In the genomic region with DNA sequence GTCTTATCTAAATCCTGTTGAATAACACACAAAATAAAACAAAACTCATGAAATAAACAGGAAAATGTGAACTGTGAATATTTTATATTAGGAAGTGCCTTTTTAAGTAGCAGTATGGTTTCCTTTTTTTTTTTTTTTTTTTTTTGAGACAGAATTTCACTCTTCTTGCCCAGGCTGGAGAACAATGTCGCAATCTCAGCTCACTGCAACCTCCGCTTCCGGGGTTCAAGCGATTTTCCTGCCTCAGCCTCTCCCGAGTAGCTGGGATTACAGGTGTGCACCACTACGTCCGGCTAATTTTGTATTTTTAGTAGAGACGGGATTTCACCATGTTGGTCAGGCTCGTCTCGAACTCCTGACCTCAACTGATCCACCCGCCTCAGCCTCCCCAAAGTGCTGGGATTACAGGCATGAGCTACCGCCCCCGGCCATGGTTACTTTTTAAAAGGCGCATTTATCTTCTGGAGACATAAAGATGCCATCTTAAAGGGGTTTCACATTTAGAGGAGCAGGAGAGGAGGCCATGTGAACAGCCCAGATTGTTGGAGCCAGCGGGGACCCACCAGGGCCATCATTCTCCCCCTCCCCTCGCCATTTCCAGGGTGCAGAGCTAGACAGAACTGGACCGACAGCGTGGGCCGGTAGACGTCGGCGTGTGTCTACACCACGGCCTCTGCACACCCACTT, we compare ENCODE assay signal across 20 cellular contexts.
A peak's percentile ranks its signal among the peaks of the same experiment; 100 is the strongest.
DNase-seq lines count a peak whose midpoint lies in the region; ATAC-seq, FAIRE-seq and TF ChIP-seq lines count a peak whose summit lies in the region.
"Had no signal": no experiment of that assay in that cellular context is flagged by ENCODE, and none has a peak within 500 bp of the region (broad histone marks: within the 10 kb centered on the region; RNA-seq: fewer than 3 reads in every experiment).

No MANE protein-coding gene starts in this region.

- H3K27ac ChIP-seq in HUES64 (ENCODE audit: low read depth, low read length) (peak overlapping the region; percentile 77), H1 (ENCODE audit: low read depth, low read length) (no peak overlapping the region), lower lobe of right lung (peak overlapping the region; percentile 11), stomach (peak overlapping the region in 3 of 5 donors; percentile 39 to 66 (median 47))
- H3K27ac ChIP-seq: KMS-11, SJSA1 had no signal

- H3K4me3 ChIP-seq in HUES64 (ENCODE audit: low read length) (peak overlapping the region; percentile 36), H1 (ENCODE audit: extremely low read depth in 1 of 4, insufficient read depth in 2 of 4, low read depth in 3 of 4, low read length in 4 of 4) (peak overlapping the region in 3 of 4 experiments; percentile 4 to 49 (median 15); a peak in 4 of 8 replicates), lower lobe of right lung (no peak overlapping the region), stomach (no peak overlapping the region)
- H3K4me3 ChIP-seq: adrenal gland, GM12878, Peyer's patch, SJSA1 had no signal

- DNase-seq in H1 (ENCODE audit: low read depth in 1 of 2, low spot score in 2 of 2) = no peak
- DNase-seq in lower lobe of right lung = no peak
- DNase-seq in stomach = no peak
- DNase-seq in NCI-H2081 treated with DMSO at 0.1 percent for 48 hours (lab: John Stamatoyannopoulos, UW) = no peak
- DNase-seq in NK-92 treated with Interleukin-12 subunit alpha and Interleukin-12 subunit beta, amount 100 ng/mL, for 24 hours (lab: John Stamatoyannopoulos, UW) = no peak
- DNase-seq: activated CD4-positive, alpha-beta T cell treated with anti-CD3 and anti-CD28 coated beads, Interleukin-2, amount 50 U/mL, for 4 hours; activated gamma-delta T cell; adrenal gland; CD4-positive, alpha-beta memory T cell; GOT3; hippocampal formation; left colon; NCI-H187 treated with DMSO at 0.1 percent for 48 hours; Peyer's patch; stimulated activated CD4-positive, alpha-beta T cell treated with anti-CD3 and anti-CD28 coated beads, Interleukin-12 subunit alpha, Interleukin-12 subunit beta, amount 100 ng/mL, for 4 hours had no signal

- no peaks in the 10 kb centered on the region for H3K9me3 ChIP-seq in HUES64 (ENCODE audit: insufficient read depth, low read depth, low read length)
- no peaks in the 10 kb centered on the region for H3K9me3 ChIP-seq in H1 (ENCODE audit: insufficient read depth in 2 of 2, low read depth in 1 of 2, low read length in 1 of 2)
- H3K9me3 ChIP-seq in lower lobe of right lung = no peaks in the 10 kb centered on the region
- H3K9me3 ChIP-seq in stomach = no peaks in the 10 kb centered on the region
- H3K9me3 ChIP-seq: adrenal gland, Peyer's patch, SJSA1 had no signal

- no peak overlapping the region for H2BK15ac ChIP-seq in H1 (ENCODE audit: low read length)

- H2AK5ac ChIP-seq in H1 (ENCODE audit: low read depth, low read length) = peak overlapping the region; percentile 98

- no peak for TF ChIP-seq EP300 in H1 (IDR thresholded peaks at IDR 0.05; ENCODE audit: borderline replicate concordance in 1 of 2, low read depth in 2 of 2, low read length in 2 of 2)
- TF ChIP-seq EP300 in stomach (IDR thresholded peaks at IDR 0.05) = no peak

- peak overlapping the region; percentile 84; the same call in 1 of the 2 replicates for H2BK12ac ChIP-seq in H1 (ENCODE audit: low read depth, low read length)

- H3K4me1 ChIP-seq in HUES64 (ENCODE audit: insufficient read depth, low read length) = peaks cover 44% of the 10 kb centered on the region
- peaks cover 4 to 20% (median 13%) of the 10 kb centered on the region in 4 experiments for H3K4me1 ChIP-seq in H1 (replicated peaks in 1 of 4; ENCODE audit: control insufficient read depth in 3 of 4, insufficient read depth in 4 of 4, low read length in 3 of 4)
- H3K4me1 ChIP-seq in lower lobe of right lung = no peaks in the 10 kb centered on the region
- H3K4me1 ChIP-seq in stomach = peaks cover 11 to 58% (median 29%) of the 10 kb centered on the region in 4 donors
- H3K4me1 ChIP-seq: SJSA1 had no signal

- peak overlapping the region; percentile 44; the same call in 1 of the 2 replicates for H3K9ac ChIP-seq in HUES64 (ENCODE audit: low read depth, low read length)
- peak overlapping the region in 1 of 4 experiments; percentile 64; a peak in 3 of 7 replicates for H3K9ac ChIP-seq in H1 (replicated peaks in 1 of 4; ENCODE audit: extremely low read depth in 1 of 4, low read depth in 3 of 4, low read length in 3 of 4)
- H3K9ac ChIP-seq: KMS-11 had no signal

- intact Hi-C loops in lower lobe of right lung (cut with DNase I) = no loop called here
- intact Hi-C loops in stomach (cut with DNase I; ENCODE audit: low total_unique reads) = no loop called here

- peak overlapping the region; percentile 11; the same call in 1 of the 2 replicates for H3K18ac ChIP-seq in H1 (ENCODE audit: extremely low read depth, low read length)

- TF ChIP-seq RAD21 in H1 (IDR thresholded peaks at IDR 0.05 in 1 of 2, conservative IDR thresholded peaks at IDR 0.05 in 1 of 2; ENCODE audit: low read depth in 2 of 2, low read length in 2 of 2) = no peak

- H2BK5ac ChIP-seq in H1 (ENCODE audit: low read depth, low read length) = no peak overlapping the region

- H4K91ac ChIP-seq in H1 (replicated peaks; ENCODE audit: insufficient read length, low read length) = peak overlapping the region; percentile 20

- H3K27me3 ChIP-seq in HUES64 (ENCODE audit: insufficient read depth, low read length) (peaks cover 34% of the 10 kb centered on the region), H1 (replicated peaks in 1 of 4; ENCODE audit: control insufficient read depth in 3 of 4, extremely low read depth in 1 of 4, insufficient read depth in 3 of 4, low read length in 3 of 4) (peaks cover 26 to 46% (median 40%) of the 10 kb centered on the region in 4 experiments), lower lobe of right lung (ENCODE audit: low read depth) (peaks cover 12% of the 10 kb centered on the region), stomach (no peaks in the 10 kb centered on the region)
- H3K27me3 ChIP-seq: adrenal gland, Peyer's patch, SJSA1 had no signal

- peak overlapping the region; percentile 62 to 87 for H3K4me2 ChIP-seq in H1 (ENCODE audit: insufficient read depth in 1 of 2, low read depth in 2 of 2, low read length in 2 of 2)
- H3K4me2 ChIP-seq: KMS-11 had no signal

- 58% methylated on average over 23 of the region's 23 CpGs for WGBS in HUES64
- WGBS in H1 (ENCODE audit: extremely low coverage in 1 of 2, insufficient coverage in 1 of 2, insufficient read length in 1 of 2, insufficient replicate concordance in 2 of 2, low coverage in 1 of 2, low lambda C conversion rate in 2 of 2, missing lambda C conversion rate in 1 of 2), 2 experiments = 62% methylated on average over 21 of the region's 23 CpGs; no CpG with 5 or more reads in 1 of the 2 experiments
- WGBS in stomach, 5 donors = 87 to 95% (median 90%) methylated on average over 23 of the region's 23 CpGs

- no peak for TF ChIP-seq POLR2A in H1 (IDR thresholded peaks at IDR 0.05; ENCODE audit: control extremely low read depth in 1 of 2, low read depth in 2 of 2, low read length in 2 of 2)
- TF ChIP-seq POLR2A in stomach (IDR thresholded peaks at IDR 0.05) = no peak

- H3K4ac ChIP-seq in H1 (replicated peaks; ENCODE audit: insufficient read length, low read depth, low read length) = no peak overlapping the region

- H2BK120ac ChIP-seq in H1 (replicated peaks; ENCODE audit: low read depth, low read length) = no peak overlapping the region

- H3K23me2 ChIP-seq in H1 (ENCODE audit: low read depth, low read length) = peaks cover 3% of the 10 kb centered on the region; the same call in 1 of the 2 replicates

- ATAC-seq in lower lobe of right lung (no peak), GM19463 (IDR thresholded peaks at IDR 0.05; ENCODE audit: unreplicated experiment) (no peak)
- ATAC-seq: GM12878 had no signal

- H4K5ac ChIP-seq in H1 (ENCODE audit: insufficient read length, low read depth, low read length) = no peak overlapping the region

- no peak overlapping the region for H3K14ac ChIP-seq in H1 (ENCODE audit: insufficient read length)

- FAIRE-seq in H1 (lab: Jason Lieb, UNC) = no peak
- FAIRE-seq: GM12878 had no signal

- no peak overlapping the region for H2AFZ ChIP-seq in H1 (ENCODE audit: low read length)

- H3K79me2 ChIP-seq in H1 (ENCODE audit: control insufficient read depth in 1 of 2, insufficient read depth in 2 of 2, low read length in 2 of 2) = no peaks in the 10 kb centered on the region

- H4K20me1 ChIP-seq in H1 (replicated peaks in 1 of 2; ENCODE audit: control insufficient read depth in 1 of 2, insufficient read depth in 2 of 2, low read length in 2 of 2) = peaks cover 4 to 8% of the 10 kb centered on the region in 2 experiments

- CTCF ChIA-PET in H1 (lab: Charles Lee; ENCODE audit: partially characterized antibody) = interaction anchor here (0.6 to 2.4 kb wide), 7 partner anchors 64 to 887 kb away, joined by 3 to 13 read pairs (median 3); partner anchors contain the start of gene ROR2

- TF ChIP-seq CTCF in H1 (IDR thresholded peaks at IDR 0.05; ENCODE audit: control extremely low read depth in 1 of 3, insufficient read depth in 1 of 3, low read depth in 1 of 3, low read length in 3 of 3) (no peak), lower lobe of right lung (IDR thresholded peaks at IDR 0.05) (no peak), stomach (IDR thresholded peaks at IDR 0.05) (no peak)

- no peak overlapping the region for H3K23ac ChIP-seq in H1 (ENCODE audit: insufficient read length)

- H2BK20ac ChIP-seq in H1 (ENCODE audit: low read length) = no peak overlapping the region

- POLR2A ChIA-PET in H1 (lab: Charles Lee; ENCODE audit: partially characterized antibody) = interaction anchor here (0.6 to 0.7 kb wide), 2 partner anchors 64 to 74 kb away, joined by 3 to 5 read pairs; partner anchors contain the start of gene ROR2

- no peaks in the 10 kb centered on the region for H3K79me1 ChIP-seq in H1 (ENCODE audit: low read depth, low read length)

- H3K56ac ChIP-seq in H1 (replicated peaks; ENCODE audit: insufficient read length, low read depth, low read length) = no peak overlapping the region

- no peak overlapping the region for H4K8ac ChIP-seq in H1 (ENCODE audit: extremely low read depth, insufficient read depth, low read length)

- H3K36me3 ChIP-seq in HUES64 (ENCODE audit: insufficient read depth, low read length) (no peaks in the 10 kb centered on the region; the same call in 1 of the 2 replicates), H1 (ENCODE audit: control insufficient read depth in 2 of 4, insufficient read depth in 4 of 4, low read length in 3 of 4) (no peaks in the 10 kb centered on the region), lower lobe of right lung (no peaks in the 10 kb centered on the region), stomach (no peaks in the 10 kb centered on the region)
- H3K36me3 ChIP-seq: adrenal gland, Peyer's patch, SJSA1 had no signal

TF ChIP-seq in H1, 55 proteins besides CTCF, POLR2A, EP300 and RAD21:
- TF ChIP-seq SP1 (IDR thresholded peaks at IDR 0.05; ENCODE audit: low read depth, low read length) = no peak
- peak; percentile 77; the same call in 1 of the 2 replicates for TF ChIP-seq CEBPB (IDR thresholded peaks at IDR 0.05; ENCODE audit: low read depth, low read length)

Comparison
In these comparisons a context has a peak if more than half of its experiments do, and no peak if none do; other contexts are left out.
1. H3K4me3 ChIP-seq: peak in HUES64 (single experiment) and H1 (3 of 4); none in lower lobe of right lung (single experiment) and stomach (0 of 4).